25 cellular contexts compared by ENCODE assay signal in genomic region chr13:24146961-24147569, GRCh38. TPM values are rescaled to one million over a fixed set of nuclear protein-coding genes. Genes with fewer than 3 reads are reported as not detected.
A peak's percentile ranks its signal among the peaks of the same experiment; 100 is the strongest.
DNase-seq lines count a peak whose midpoint lies in the region; ATAC-seq, FAIRE-seq and TF ChIP-seq lines count a peak whose summit lies in the region.
"Had no signal": no experiment of that assay in that cellular context is flagged by ENCODE, and none has a peak within 500 bp of the region (broad histone marks: within the 10 kb centered on the region; RNA-seq: fewer than 3 reads in every experiment).

No MANE protein-coding gene starts in this region.

- peaks cover 51% of the 10 kb centered on the region for H3K4me1 Mint-ChIP-seq in Calu3 (ENCODE audit: low read depth, unreplicated experiment)
- peaks cover 26% of the 10 kb centered on the region for H3K4me1 Mint-ChIP-seq in nephron progenitor cell
- H3K4me1 Mint-ChIP-seq in activated T-cell treated with anti-CD3 and anti-CD28 coated beads, Interleukin-2, amount 50 U/mL, for 4 hours (ENCODE audit: low read depth): no peaks in the 10 kb centered on the region
- H3K4me1 Mint-ChIP-seq: naive B cell had no signal

- dilution Hi-C loops in endothelial cell of umbilical vein (cut with MboI; ENCODE audit: extremely low pct_ligation_motif_present, low sequenced_read_pairs): no loop called here

- CTCF ChIA-PET in Calu3 (lab: Charles Lee): interaction anchor here (0.6 to 1.0 kb wide), 5 partner anchors 12 to 94 kb away, joined by 3 to 7 read pairs (median 3); no protein-coding TSS in a partner anchor
- CTCF ChIA-PET in endothelial cell of umbilical vein (lab: Charles Lee): interaction anchor here (1.1 kb wide), 2 partner anchors 57 to 72 kb away, joined by 3 read pairs; no protein-coding TSS in a partner anchor

- no peak overlapping the region for H3K4me3 ChIP-seq in endothelial cell of umbilical vein (replicated peaks in 1 of 3; ENCODE audit: insufficient read depth in 1 of 3, low read depth in 1 of 3, low read length in 3 of 3)
- no peak overlapping the region for H3K4me3 ChIP-seq in esophagus muscularis mucosa
- H3K4me3 ChIP-seq: lung, ovary had no signal

- BruUV-seq in Calu3 (replicated peaks; lab: Mats Ljungman, UMichigan) (no TSS peak), endothelial cell of umbilical vein (replicated peaks; lab: Mats Ljungman, UMichigan) (no TSS peak)

- TF ChIP-seq EP300 in esophagus muscularis mucosa (IDR thresholded peaks at IDR 0.05): no peak

- H3K27ac ChIP-seq in endothelial cell of umbilical vein (ENCODE audit: insufficient read depth, low read depth, low read length) (no peak overlapping the region), esophagus muscularis mucosa (replicated peaks in 1 of 4) (no peak overlapping the region)
- H3K27ac ChIP-seq: C4-2B, KMS-11, ovary had no signal

- H3K36me3 ChIP-seq in endothelial cell of umbilical vein (ENCODE audit: control insufficient read depth in 2 of 2, extremely low read depth in 1 of 2, insufficient read depth in 2 of 2, low read length in 2 of 2): no peaks in the 10 kb centered on the region
- H3K36me3 ChIP-seq in esophagus muscularis mucosa: no peaks in the 10 kb centered on the region
- H3K36me3 ChIP-seq: ovary had no signal

- H3K4me2 ChIP-seq in endothelial cell of umbilical vein (ENCODE audit: insufficient read depth, low read length): no peak overlapping the region
- H3K4me2 ChIP-seq: KMS-11 had no signal

- no peaks in the 10 kb centered on the region for H3K27me3 ChIP-seq in endothelial cell of umbilical vein (ENCODE audit: control insufficient read depth in 2 of 2, insufficient read depth in 2 of 2, low read length in 2 of 2)
- no peaks in the 10 kb centered on the region for H3K27me3 ChIP-seq in esophagus muscularis mucosa
- H3K27me3 ChIP-seq: ovary had no signal

- WGBS in esophagus muscularis mucosa: 98% methylated on average over 7 of the region's 7 CpGs

- no peak overlapping the region for H2AFZ ChIP-seq in endothelial cell of umbilical vein (ENCODE audit: low read depth, low read length)

- POLR2A ChIA-PET in endothelial cell of umbilical vein (lab: Charles Lee): no interaction called here

- H3K9me3 Mint-ChIP-seq in Calu3 (ENCODE audit: low read depth, unreplicated experiment): no peaks in the 10 kb centered on the region
- no peaks in the 10 kb centered on the region for H3K9me3 Mint-ChIP-seq in nephron progenitor cell
- H3K9me3 Mint-ChIP-seq in activated T-cell treated with anti-CD3 and anti-CD28 coated beads, Interleukin-2, amount 50 U/mL, for 4 hours: no peaks in the 10 kb centered on the region
- H3K9me3 Mint-ChIP-seq: central memory CD8-positive, alpha-beta T cell; naive B cell had no signal

- H3K4me3 Mint-ChIP-seq in Calu3 (ENCODE audit: low read depth, unreplicated experiment) (peak overlapping the region; percentile 61), nephron progenitor cell (no peak overlapping the region)
- H3K4me3 Mint-ChIP-seq in activated T-cell treated with anti-CD3 and anti-CD28 coated beads, Interleukin-2, amount 50 U/mL, for 4 hours: no peak overlapping the region
- H3K4me3 Mint-ChIP-seq: central memory CD8-positive, alpha-beta T cell; naive B cell had no signal

- TF ChIP-seq POLR2A in endothelial cell of umbilical vein (IDR thresholded peaks at IDR 0.05; ENCODE audit: low read depth, low read length) (no peak), esophagus muscularis mucosa (IDR thresholded peaks at IDR 0.05; ENCODE audit: low read depth) (no peak)

- H3K9me3 ChIP-seq in endothelial cell of umbilical vein (replicated peaks; ENCODE audit: control insufficient read depth, insufficient read depth, low read length) (no peaks in the 10 kb centered on the region), esophagus muscularis mucosa (no peaks in the 10 kb centered on the region)
- H3K9me3 ChIP-seq: ovary had no signal

- intact Hi-C loops in Calu3 (cut with micrococcal nuclease; ENCODE audit: unreplicated experiment) (loop anchor here (5.0 to 10.0 kb wide), 2 partner anchors 48 to 70 kb away; no protein-coding TSS in a partner anchor), endothelial cell of umbilical vein (cut with micrococcal nuclease) (no loop called here), posterior cingulate gyrus (cut with DNase I) (no loop called here), esophagus muscularis mucosa (cut with DNase I) (no loop called here)

- H3K36me3 Mint-ChIP-seq in Calu3 (ENCODE audit: insufficient read depth, unreplicated experiment) (peaks cover 5% of the 10 kb centered on the region), nephron progenitor cell (ENCODE audit: low read depth) (no peaks in the 10 kb centered on the region)
- no peaks in the 10 kb centered on the region for H3K36me3 Mint-ChIP-seq in activated T-cell treated with anti-CD3 and anti-CD28 coated beads, Interleukin-2, amount 50 U/mL, for 4 hours (ENCODE audit: insufficient read depth)
- H3K36me3 Mint-ChIP-seq: naive B cell had no signal

- H3K27ac Mint-ChIP-seq in Calu3 (ENCODE audit: unreplicated experiment) (peak overlapping the region; percentile 90), nephron progenitor cell (peak overlapping the region; percentile 14)

- H3K9ac ChIP-seq in endothelial cell of umbilical vein (replicated peaks; ENCODE audit: extremely low read depth, insufficient read depth, low read length): no peak overlapping the region
- H3K9ac ChIP-seq: KMS-11 had no signal

- peak; percentile 28 for FAIRE-seq in endothelial cell of umbilical vein (lab: Jason Lieb, UNC)
- FAIRE-seq: GM12891 had no signal

- no peak for DNase-seq in Calu3
- DNase-seq in endothelial cell of umbilical vein (ENCODE audit: low read depth, low spot score): no peak
- DNase-seq in nephron progenitor cell: no peak
- no peak for DNase-seq in posterior cingulate gyrus
- DNase-seq in esophagus muscularis mucosa (ENCODE audit: extremely low spot score): no peak
- no peak for DNase-seq in activated T-cell treated with anti-CD3 and anti-CD28 coated beads, Interleukin-2, amount 50 U/mL, for 4 hours
- DNase-seq: activated CD4-positive, alpha-beta T cell treated with anti-CD3 and anti-CD28 coated beads, Interleukin-2, amount 50 U/mL, for 1 hour; activated CD8-positive, alpha-beta memory T cell treated with anti-CD3 and anti-CD28 coated beads, Interleukin-2, amount 50 U/mL, for 48 hours; activated naive CD4-positive, alpha-beta T cell treated with Interleukin-2 at 50 U/mL for 16 hours; effector CD4-positive, alpha-beta T cell; GF-D8; naive B cell; NCI-H2081; NCI-H510A; NK-92 treated with Interleukin-12 subunit alpha and Interleukin-12 subunit beta, amount 100 ng/mL, for 24 hours; ovary; stimulated activated CD4-positive, alpha-beta T cell treated with anti-CD3 and anti-CD28 coated beads, Interleukin-2, amount 100 ng/mL, for 48 hours; SW 1271 had no signal

- H4K20me1 ChIP-seq in endothelial cell of umbilical vein (replicated peaks; ENCODE audit: control insufficient read depth, extremely low read depth, insufficient read depth, low read length): no peaks in the 10 kb centered on the region

- peaks cover 34% of the 10 kb centered on the region for H3K4me1 ChIP-seq in endothelial cell of umbilical vein (ENCODE audit: control insufficient read depth, extremely low read depth, insufficient read depth, low read length)
- H3K4me1 ChIP-seq in esophagus muscularis mucosa: peaks cover 0 to 14% (median 8%) of the 10 kb centered on the region in 4 donors

- TF ChIP-seq CTCF in Calu3 (IDR thresholded peaks at IDR 0.05; ENCODE audit: unreplicated experiment): no peak
- TF ChIP-seq CTCF in endothelial cell of umbilical vein (IDR thresholded peaks at IDR 0.05; ENCODE audit: extremely low read depth in 1 of 2, insufficient read depth in 1 of 2, low read depth in 1 of 2, low read length in 2 of 2): no peak
- TF ChIP-seq CTCF in nephron progenitor cell (IDR thresholded peaks at IDR 0.05): no peak
- no peak for TF ChIP-seq CTCF in esophagus muscularis mucosa (IDR thresholded peaks at IDR 0.05)

- H3K79me2 ChIP-seq in endothelial cell of umbilical vein (ENCODE audit: control insufficient read depth, insufficient read depth, low read length): no peaks in the 10 kb centered on the region

- no peaks in the 10 kb centered on the region for H3K9me1 ChIP-seq in endothelial cell of umbilical vein (replicated peaks; ENCODE audit: control insufficient read depth, extremely low read depth, insufficient read depth, low read length)

- ATAC-seq in HG02759 (IDR thresholded peaks at IDR 0.05; ENCODE audit: unreplicated experiment) (peak; percentile 10), HG03460 (IDR thresholded peaks at IDR 0.05; ENCODE audit: unreplicated experiment) (no peak)
- ATAC-seq in activated T-cell treated with anti-CD3 and anti-CD28 coated beads, Interleukin-2, amount 50 U/mL, for 4 hours: no peak

- H3K27me3 Mint-ChIP-seq in Calu3 (ENCODE audit: unreplicated experiment) (no peaks in the 10 kb centered on the region), nephron progenitor cell (ENCODE audit: low read depth, poor library complexity) (peaks cover 21% of the 10 kb centered on the region)
- H3K27me3 Mint-ChIP-seq in activated T-cell treated with anti-CD3 and anti-CD28 coated beads, Interleukin-2, amount 50 U/mL, for 4 hours (ENCODE audit: low read depth): peaks cover 4% of the 10 kb centered on the region

TF ChIP-seq in endothelial cell of umbilical vein, 7 proteins besides CTCF, POLR2A, EP300 and RAD21:
- no peak for TF ChIP-seq EZH2 (IDR thresholded peaks at IDR 0.05; ENCODE audit: borderline replicate concordance, low read depth, low read length, severe bottlenecking)

RNA-seq across cellular contexts. Expression of gene SPATA13, which starts 13.5 kb away (rescaled TPM):
- total RNA-seq in Calu3 (2022): 33.8 and 35.9 TPM in 2 replicates
- total RNA-seq in endothelial cell of umbilical vein: 12.9 and 13.3 TPM in 2 replicates
- 5.3 and 6.6 TPM in 2 replicates for polyA plus RNA-seq in endothelial cell of umbilical vein
- 3.3 and 3.5 TPM in 2 replicates for polyA plus RNA-seq in endothelial cell of umbilical vein (2011; cell fraction: cytosol; rRNA removed)
- 16.3 and 19.5 TPM in 2 replicates for polyA plus RNA-seq in endothelial cell of umbilical vein (2011; cell fraction: nucleus; rRNA removed)
- 7.7 and 7.8 TPM in 2 replicates for polyA plus RNA-seq in endothelial cell of umbilical vein (2012)
- polyA minus RNA-seq in endothelial cell of umbilical vein: 9.5 and 10.9 TPM in 2 replicates
- polyA minus RNA-seq in endothelial cell of umbilical vein (2011; cell fraction: cytosol; rRNA and poly(A)+ RNA removed): 8.3 TPM
- 9.8 and 17.5 TPM in 2 replicates for polyA minus RNA-seq in endothelial cell of umbilical vein (2011; cell fraction: nucleus; rRNA and poly(A)+ RNA removed)
- 10 to 100 TPM in 3 of 4 donors, 1 to 10 TPM in 1; 9.1 to 21.6 (median 17.1) TPM for total RNA-seq in esophagus muscularis mucosa
- total RNA-seq in activated T-cell treated with anti-CD3 and anti-CD28 coated beads, Interleukin-2, amount 50 U/mL, for 4 hours: 10 to 100 TPM; 50.3 to 54.0 (median 52.8) TPM
